Comparison of ENCODE assay signal across 8 cellular contexts in genomic region chr9:62803099-62803498, GRCh38.
DNase-seq lines count a peak whose midpoint lies in the region; ATAC-seq, FAIRE-seq and TF ChIP-seq lines count a peak whose summit lies in the region.
"Not testable (repeated sequence)": the region's sequence is repeated elsewhere in the genome, so short reads cannot be mapped to it uniquely, and the experiment has no call there.

No MANE protein-coding gene starts in this region.

- H3K4me3 Mint-ChIP-seq in activated naive CD8-positive, alpha-beta T cell treated with anti-CD3 and anti-CD28 coated beads, Interleukin-2, amount 50 U/mL, for 24 hours = peak overlapping the region; percentile 75

- not testable (repeated sequence) for FAIRE-seq in endothelial cell of umbilical vein (lab: Jason Lieb, UNC)

- H3K27ac Mint-ChIP-seq in activated naive CD8-positive, alpha-beta T cell treated with anti-CD3 and anti-CD28 coated beads, Interleukin-2, amount 50 U/mL, for 24 hours = not testable (repeated sequence)

- not testable (repeated sequence) for H2AFZ ChIP-seq in endothelial cell of umbilical vein (ENCODE audit: low read depth, low read length)

- CTCF ChIA-PET in AG04449 (lab: Yijun Ruan, JAX) = not testable (repeated sequence)
- CTCF ChIA-PET in endothelial cell of umbilical vein (lab: Charles Lee) = interaction anchor here (0.9 kb wide), 1 partner anchor 1014 kb away, joined by 6 read pairs; no protein-coding TSS in a partner anchor

- H3K27ac ChIP-seq in WERI-Rb-1; endothelial cell of umbilical vein (ENCODE audit: insufficient read depth, low read depth, low read length): not testable (repeated sequence)
- peak overlapping the region in 6 of 21 experiments; percentile 91 to 95 (median 93) for H3K27ac ChIP-seq in skin epidermis

- not testable (repeated sequence) for H3K9ac ChIP-seq in endothelial cell of umbilical vein (replicated peaks; ENCODE audit: extremely low read depth, insufficient read depth, low read length)

- not testable (repeated sequence) for ATAC-seq in activated naive CD8-positive, alpha-beta T cell treated with anti-CD3 and anti-CD28 coated beads, Interleukin-2, amount 50 U/mL, for 24 hours

- H3K36me3 ChIP-seq in MG63; WERI-Rb-1; endothelial cell of umbilical vein (ENCODE audit: control insufficient read depth in 2 of 2, extremely low read depth in 1 of 2, insufficient read depth in 2 of 2, low read length in 2 of 2): not testable (repeated sequence)

- TSS peak; percentile 46 for BruUV-seq in endothelial cell of umbilical vein (replicated peaks; lab: Mats Ljungman, UMichigan)

- H3K27me3 ChIP-seq in MG63; WERI-Rb-1 (ENCODE audit: insufficient read depth, low read depth, severe bottlenecking): not testable (repeated sequence)
- H3K27me3 ChIP-seq in endothelial cell of umbilical vein (ENCODE audit: control insufficient read depth in 2 of 2, insufficient read depth in 2 of 2, low read length in 2 of 2) = peaks cover 11 to 15% of the 10 kb centered on the region in 2 experiments

- H3K4me1 Mint-ChIP-seq in activated naive CD8-positive, alpha-beta T cell treated with anti-CD3 and anti-CD28 coated beads, Interleukin-2, amount 50 U/mL, for 24 hours = peaks cover 35% of the 10 kb centered on the region

- H4K20me1 ChIP-seq in endothelial cell of umbilical vein (replicated peaks; ENCODE audit: control insufficient read depth, extremely low read depth, insufficient read depth, low read length) = not testable (repeated sequence)

- TF ChIP-seq CTCF in AG04449 (IDR thresholded peaks at IDR 0.05; ENCODE audit: insufficient read depth, low read length, missing control alignments); GM12865 (IDR thresholded peaks at IDR 0.05; ENCODE audit: insufficient read depth, low read depth, low read length, missing control alignments); WERI-Rb-1 (IDR thresholded peaks at IDR 0.05; ENCODE audit: low read depth, low read length); endothelial cell of umbilical vein (IDR thresholded peaks at IDR 0.05; ENCODE audit: extremely low read depth in 1 of 2, insufficient read depth in 1 of 2, low read depth in 1 of 2, low read length in 2 of 2): not testable (repeated sequence)

- not testable (repeated sequence) for H3K9me3 ChIP-seq in MG63; WERI-Rb-1 (ENCODE audit: severe bottlenecking); endothelial cell of umbilical vein (replicated peaks; ENCODE audit: control insufficient read depth, insufficient read depth, low read length)

- not testable (repeated sequence) for H3K36me3 Mint-ChIP-seq in activated naive CD8-positive, alpha-beta T cell treated with anti-CD3 and anti-CD28 coated beads, Interleukin-2, amount 50 U/mL, for 24 hours (ENCODE audit: low read depth)

- H3K4me1 ChIP-seq in endothelial cell of umbilical vein (ENCODE audit: control insufficient read depth, extremely low read depth, insufficient read depth, low read length) = not testable (repeated sequence)

- not testable (repeated sequence) for TF ChIP-seq POLR2A in endothelial cell of umbilical vein (IDR thresholded peaks at IDR 0.05; ENCODE audit: low read depth, low read length)

- dilution Hi-C loops in endothelial cell of umbilical vein (cut with MboI; ENCODE audit: extremely low pct_ligation_motif_present, low sequenced_read_pairs) = not testable (repeated sequence)

- H3K9me1 ChIP-seq in endothelial cell of umbilical vein (replicated peaks; ENCODE audit: control insufficient read depth, extremely low read depth, insufficient read depth, low read length) = not testable (repeated sequence)

- POLR2A ChIA-PET in AG04449 (lab: Yijun Ruan, JAX) = interaction anchor here (1.9 kb wide), 1 partner anchor 1014 kb away, joined by 8 read pairs; no protein-coding TSS in a partner anchor
- POLR2A ChIA-PET in endothelial cell of umbilical vein (lab: Charles Lee) = not testable (repeated sequence)

- peak overlapping the region; percentile 86 for H3K4me2 ChIP-seq in endothelial cell of umbilical vein (ENCODE audit: insufficient read depth, low read length)

- intact Hi-C loops in endothelial cell of umbilical vein (cut with micrococcal nuclease) = not testable (repeated sequence)

- not testable (repeated sequence) for DNase-seq in AG04449 (ENCODE audit: low read depth, low spot score); MG63; WERI-Rb-1; activated naive CD8-positive, alpha-beta T cell treated with anti-CD3 and anti-CD28 coated beads, Interleukin-2, amount 50 U/mL, for 24 hours; endothelial cell of umbilical vein (ENCODE audit: low read depth, low spot score)
- DNase-seq in GM12865 (ENCODE audit: low read depth) = peak; percentile 18
- DNase-seq in medulla oblongata (ENCODE audit: extremely low spot score) = peak; percentile 37

- H3K27me3 Mint-ChIP-seq in activated naive CD8-positive, alpha-beta T cell treated with anti-CD3 and anti-CD28 coated beads, Interleukin-2, amount 50 U/mL, for 24 hours = peaks cover 39% of the 10 kb centered on the region

- H3K4me3 ChIP-seq in AG04449 (ENCODE audit: low read depth, low read length) = peak overlapping the region; percentile 33
- H3K4me3 ChIP-seq in GM12865 (ENCODE audit: low read depth, low read length) = peak overlapping the region; percentile 80
- H3K4me3 ChIP-seq in MG63 = peak overlapping the region; percentile 68
- H3K4me3 ChIP-seq in WERI-Rb-1 (ENCODE audit: low read depth, low read length) = peak overlapping the region; percentile 90
- H3K4me3 ChIP-seq in endothelial cell of umbilical vein (replicated peaks in 1 of 3; ENCODE audit: insufficient read depth in 1 of 3, low read depth in 1 of 3, low read length in 3 of 3) = not testable (repeated sequence)
- peak overlapping the region in 6 of 7 experiments; percentile 36 to 65 (median 52) for H3K4me3 ChIP-seq in skin epidermis

- H3K79me2 ChIP-seq in endothelial cell of umbilical vein (ENCODE audit: control insufficient read depth, insufficient read depth, low read length) = not testable (repeated sequence)

- H3K9me3 Mint-ChIP-seq in activated naive CD8-positive, alpha-beta T cell treated with anti-CD3 and anti-CD28 coated beads, Interleukin-2, amount 50 U/mL, for 24 hours = not testable (repeated sequence)
